In genomic region chr3:188911033-188911850, GRCh38 we compare ENCODE assay signal across 14 cellular contexts.
DNase-seq lines count a peak whose midpoint lies in the region; ATAC-seq, FAIRE-seq and TF ChIP-seq lines count a peak whose summit lies in the region.
"Had no signal": no experiment of that assay in that cellular context is flagged by ENCODE, and none has a peak within 500 bp of the region (broad histone marks: within the 10 kb centered on the region; RNA-seq: fewer than 3 reads in every experiment).

No MANE protein-coding gene starts in this region.

- H3K27ac Mint-ChIP-seq in stimulated activated naive B cell treated with anti-CD40 and anti-IgM and Interleukin-4, amounts not matched to agents 10 μg/mL and 1 μg/mL and 100 μg/mL, for 72 hours: no peak overlapping the region
- H3K27ac Mint-ChIP-seq: CD8-positive, alpha-beta T cell had no signal

- H3K27me3 Mint-ChIP-seq in stimulated activated naive B cell treated with anti-CD40 and anti-IgM and Interleukin-4, amounts not matched to agents 10 μg/mL and 1 μg/mL and 100 μg/mL, for 72 hours: no peaks in the 10 kb centered on the region

- WGBS in small intestine, 3 donors: 32 to 59% (median 46%) methylated on average over 8 of the region's 8 CpGs

- ATAC-seq in lower lobe of right lung: peak in 1 of 2 donors; percentile 57
- ATAC-seq in GM21381 (IDR thresholded peaks at IDR 0.05; ENCODE audit: unreplicated experiment): no peak
- no peak for ATAC-seq in stimulated activated naive B cell treated with anti-CD40 and anti-IgM and Interleukin-4, amounts not matched to agents 10 μg/mL and 1 μg/mL and 100 μg/mL, for 72 hours (replicated peaks)
- ATAC-seq: CD8-positive, alpha-beta T cell had no signal

- intact Hi-C loops in lower lobe of right lung (cut with DNase I): no loop called here

- H3K36me3 ChIP-seq in lower lobe of right lung (no peaks in the 10 kb centered on the region), small intestine (ENCODE audit: control insufficient read depth in 2 of 2, insufficient read depth in 2 of 2, low read length in 2 of 2) (no peaks in the 10 kb centered on the region)

- no peak for FAIRE-seq in small intestine (lab: Jason Lieb, UNC)

- H3K36me3 Mint-ChIP-seq in stimulated activated naive B cell treated with anti-CD40 and anti-IgM and Interleukin-4, amounts not matched to agents 10 μg/mL and 1 μg/mL and 100 μg/mL, for 72 hours: peaks cover 5% of the 10 kb centered on the region in 2 donors
- H3K36me3 Mint-ChIP-seq: CD8-positive, alpha-beta T cell had no signal

- DNase-seq in MV-4-11 (lab: John Stamatoyannopoulos, UW) (peak; percentile 74), amniotic epithelial cell (ENCODE audit: low read depth) (peak; percentile 20), lower lobe of right lung (no peak), small intestine (peak; percentile 64), COLO668 (lab: John Stamatoyannopoulos, UW; ENCODE audit: unreplicated experiment) (no peak)
- DNase-seq in stimulated activated naive B cell treated with anti-CD40 and anti-IgM and Interleukin-4, amounts not matched to agents 10 μg/mL and 1 μg/mL and 100 μg/mL, for 72 hours: no peak
- DNase-seq: CD8-positive, alpha-beta T cell; DMS 273 treated with DMSO at 0.1 percent for 48 hours; MM.1S; NCI-H1105 treated with DMSO at 0.1 percent for 48 hours; NCI-H187 treated with DMSO at 0.1 percent for 48 hours; PC-9; SK-N-SH had no signal

- H3K27me3 ChIP-seq in lower lobe of right lung (ENCODE audit: low read depth): peaks cover 4% of the 10 kb centered on the region
- no peaks in the 10 kb centered on the region for H3K27me3 ChIP-seq in small intestine (ENCODE audit: control insufficient read depth in 2 of 2, insufficient read depth in 2 of 2, low read length in 2 of 2)

- TF ChIP-seq CTCF in lower lobe of right lung (IDR thresholded peaks at IDR 0.05): no peak

- H3K4me3 ChIP-seq in lower lobe of right lung (no peak overlapping the region), small intestine (ENCODE audit: low read depth in 1 of 2, low read length in 2 of 2) (no peak overlapping the region)
- H3K4me3 ChIP-seq: PC-9 had no signal

- peaks cover 18 to 29% of the 10 kb centered on the region in 2 donors for H3K4me1 Mint-ChIP-seq in stimulated activated naive B cell treated with anti-CD40 and anti-IgM and Interleukin-4, amounts not matched to agents 10 μg/mL and 1 μg/mL and 100 μg/mL, for 72 hours

- no peaks in the 10 kb centered on the region for H3K9me3 Mint-ChIP-seq in stimulated activated naive B cell treated with anti-CD40 and anti-IgM and Interleukin-4, amounts not matched to agents 10 μg/mL and 1 μg/mL and 100 μg/mL, for 72 hours
- H3K9me3 Mint-ChIP-seq: CD8-positive, alpha-beta T cell had no signal

- H3K4me3 Mint-ChIP-seq in stimulated activated naive B cell treated with anti-CD40 and anti-IgM and Interleukin-4, amounts not matched to agents 10 μg/mL and 1 μg/mL and 100 μg/mL, for 72 hours: no peak overlapping the region
- H3K4me3 Mint-ChIP-seq: CD8-positive, alpha-beta T cell had no signal

- H3K27ac ChIP-seq in lower lobe of right lung (peak overlapping the region; percentile 18), small intestine (ENCODE audit: low read depth in 1 of 2, low read length in 1 of 2) (no peak overlapping the region)
- H3K27ac ChIP-seq: PC-9 had no signal

- H3K4me1 ChIP-seq in lower lobe of right lung (peaks cover 26% of the 10 kb centered on the region), small intestine (ENCODE audit: control insufficient read depth in 2 of 2, insufficient read depth in 1 of 2, low read depth in 1 of 2, low read length in 1 of 2) (no peaks in the 10 kb centered on the region)

- H3K9me3 ChIP-seq in lower lobe of right lung (no peaks in the 10 kb centered on the region), small intestine (ENCODE audit: control insufficient read depth, low read depth) (no peaks in the 10 kb centered on the region)
- H3K9me3 ChIP-seq: SK-N-SH had no signal

Comparison
In these comparisons a context has a peak if more than half of its experiments do, and no peak if none do; other contexts are left out.
1. DNase-seq: peak in MV-4-11 (single experiment), amniotic epithelial cell (single experiment) and small intestine (single experiment); none in lower lobe of right lung (single experiment), COLO668 (single experiment) and stimulated activated naive B cell treated with anti-CD40 and anti-IgM and Interleukin-4, amounts not matched to agents 10 μg/mL and 1 μg/mL and 100 μg/mL, for 72 hours (single experiment).